In genomic region chr15:70008697-70009285, GRCh38 we compare ENCODE assay signal across 30 cellular contexts.
"Had no signal": no experiment of that assay in that cellular context is flagged by ENCODE, and none has a peak within 500 bp of the region (broad histone marks: within the 10 kb centered on the region; RNA-seq: fewer than 3 reads in every experiment).

No MANE protein-coding gene starts in this region.

- ATAC-seq: activated CD8-positive, alpha-beta T cell treated with anti-CD3 and anti-CD28 coated beads, Interleukin-2, amount 10 ng/mL, durations not matched to agents 7 days and 5 days; activated T-helper 17 cell treated with anti-CD3 and anti-CD28 coated beads, Interleukin-2, amount 50 U/mL, for 72 hours; gastrocnemius medialis; left ventricle myocardium superior; upper lobe of right lung had no signal

- H3K9me3 ChIP-seq: adrenal gland, ascending aorta, esophagus squamous epithelium, gastrocnemius medialis, sigmoid colon, thoracic aorta, upper lobe of right lung had no signal

- H3K4me3 Mint-ChIP-seq: activated CD8-positive, alpha-beta T cell treated with anti-CD3 and anti-CD28 coated beads, Interleukin-2, amount 10 ng/mL, durations not matched to agents 7 days and 5 days; activated naive CD8-positive, alpha-beta T cell; activated T-helper 17 cell treated with anti-CD3 and anti-CD28 coated beads, Interleukin-2, amount 50 U/mL, for 72 hours; nephron; T-helper 2 cell treated with Interferon-gamma antibody and Interleukin-4, amounts not matched to agents 5 μg/mL and 100 μg/mL, for 36 hours had no signal

- FAIRE-seq: colon had no signal

- H3K9me3 Mint-ChIP-seq: activated T-helper 17 cell treated with anti-CD3 and anti-CD28 coated beads, Interleukin-2, amount 50 U/mL, for 72 hours; T-helper 2 cell treated with Interferon-gamma antibody and Interleukin-4, amounts not matched to agents 5 μg/mL and 100 μg/mL, for 36 hours had no signal

- H3K27me3 ChIP-seq: ascending aorta, gastrocnemius medialis, sigmoid colon, upper lobe of right lung had no signal

- H3K27ac ChIP-seq: adrenal gland, ascending aorta, brain microvascular endothelial cell, esophagus squamous epithelium, gastrocnemius medialis, sigmoid colon, thoracic aorta, upper lobe of right lung, WERI-Rb-1 had no signal

- H3K36me3 Mint-ChIP-seq: activated naive CD8-positive, alpha-beta T cell had no signal

- H3K4me3 ChIP-seq: adrenal gland, ascending aorta, esophagus squamous epithelium, gastrocnemius medialis, sigmoid colon, smooth muscle cell, thoracic aorta, upper lobe of right lung had no signal

- H3K27ac Mint-ChIP-seq: activated CD8-positive, alpha-beta T cell treated with anti-CD3 and anti-CD28 coated beads, Interleukin-2, amount 10 ng/mL, durations not matched to agents 7 days and 5 days; activated naive CD8-positive, alpha-beta T cell; activated T-helper 17 cell treated with anti-CD3 and anti-CD28 coated beads, Interleukin-2, amount 50 U/mL, for 72 hours; nephron; T-helper 2 cell treated with Interferon-gamma antibody and Interleukin-4, amounts not matched to agents 5 μg/mL and 100 μg/mL, for 36 hours had no signal

- H3K4me1 Mint-ChIP-seq: activated T-helper 17 cell treated with anti-CD3 and anti-CD28 coated beads, Interleukin-2, amount 50 U/mL, for 72 hours had no signal

- H3K36me3 ChIP-seq: adrenal gland, ascending aorta, brain microvascular endothelial cell, esophagus squamous epithelium, gastrocnemius medialis, sigmoid colon, thoracic aorta, upper lobe of right lung, WERI-Rb-1 had no signal

- H3K4me1 ChIP-seq: adrenal gland, ascending aorta, gastrocnemius medialis, sigmoid colon, upper lobe of right lung had no signal

- DNase-seq: activated CD4-positive, alpha-beta T cell treated with anti-CD3 and anti-CD28 coated beads for 1 hour; activated CD4-positive, alpha-beta T cell treated with anti-CD3 and anti-CD28 coated beads, Interleukin-2, amount 50 U/mL, for 1 hour; activated CD8-positive, alpha-beta T cell treated with anti-CD3 and anti-CD28 coated beads, Interleukin-2, amount 10 ng/mL, durations not matched to agents 7 days and 5 days; adrenal gland; brain microvascular endothelial cell; central memory CD4-positive, alpha-beta T cell; effector memory CD4-positive, alpha-beta T cell; esophagus squamous epithelium; gastrocnemius medialis; hippocampal formation; kidney glomerular epithelial cell; left ventricle myocardium superior; mammary epithelial cell; midbrain; nucleus accumbens; retina; sigmoid colon; stimulated activated CD4-positive, alpha-beta T cell treated with anti-CD3 and anti-CD28 coated beads, Interleukin-2, amount 100 ng/mL, for 48 hours; stimulated activated CD8-positive, alpha-beta memory T cell treated with anti-CD3 and anti-CD28 coated beads, Interleukin-4, amount 100 ng/mL, for 48 hours; stimulated activated naive CD4-positive, alpha-beta T cell; upper lobe of right lung; WERI-Rb-1 had no signal

- H3K27me3 Mint-ChIP-seq: activated naive CD8-positive, alpha-beta T cell; activated T-helper 17 cell treated with anti-CD3 and anti-CD28 coated beads, Interleukin-2, amount 50 U/mL, for 72 hours had no signal
